ENCODE assay signal across 1 cellular context in genomic region chr14:104738375-104739019, GRCh38.
A peak's percentile ranks its signal among the peaks of the same experiment; 100 is the strongest.
TF ChIP-seq lines count a peak whose summit lies in the region.

No MANE protein-coding gene starts in this region.

TF ChIP-seq in HepG2, 621 proteins besides CTCF, POLR2A, EP300 and RAD21:
- no peak for TF ChIP-seq RFX1 (IDR thresholded peaks at IDR 0.05)
- TF ChIP-seq HNF4A (CRISPR knock-in tag; IDR thresholded peaks at IDR 0.05) = no peak
- TF ChIP-seq, protein P1, sequence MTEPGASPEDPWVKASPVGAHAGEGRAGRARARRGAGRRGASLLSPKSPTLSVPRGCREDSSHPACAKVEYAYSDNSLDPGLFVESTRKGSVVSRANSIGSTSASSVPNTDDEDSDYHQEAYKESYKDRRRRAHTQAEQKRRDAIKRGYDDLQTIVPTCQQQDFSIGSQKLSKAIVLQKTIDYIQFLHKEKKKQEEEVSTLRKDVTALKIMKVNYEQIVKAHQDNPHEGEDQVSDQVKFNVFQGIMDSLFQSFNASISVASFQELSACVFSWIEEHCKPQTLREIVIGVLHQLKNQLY (CRISPR knock-in tag; IDR thresholded peaks at IDR 0.05) = no peak
- TF ChIP-seq, protein P2, sequence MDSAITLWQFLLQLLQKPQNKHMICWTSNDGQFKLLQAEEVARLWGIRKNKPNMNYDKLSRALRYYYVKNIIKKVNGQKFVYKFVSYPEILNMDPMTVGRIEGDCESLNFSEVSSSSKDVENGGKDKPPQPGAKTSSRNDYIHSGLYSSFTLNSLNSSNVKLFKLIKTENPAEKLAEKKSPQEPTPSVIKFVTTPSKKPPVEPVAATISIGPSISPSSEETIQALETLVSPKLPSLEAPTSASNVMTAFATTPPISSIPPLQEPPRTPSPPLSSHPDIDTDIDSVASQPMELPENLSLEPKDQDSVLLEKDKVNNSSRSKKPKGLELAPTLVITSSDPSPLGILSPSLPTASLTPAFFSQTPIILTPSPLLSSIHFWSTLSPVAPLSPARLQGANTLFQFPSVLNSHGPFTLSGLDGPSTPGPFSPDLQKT (CRISPR knock-in tag; IDR thresholded peaks at IDR 0.05; ENCODE audit: borderline replicate concordance) = no peak
- TF ChIP-seq KDM4B (CRISPR knock-in tag; IDR thresholded peaks at IDR 0.05) = no peak
- no peak for TF ChIP-seq MAZ (IDR thresholded peaks at IDR 0.05; ENCODE audit: borderline replicate concordance, low read depth, low read length)
- TF ChIP-seq MAZ (CRISPR knock-in tag; IDR thresholded peaks at IDR 0.05; ENCODE audit: low read depth) = no peak
- no peak for TF ChIP-seq HOXA5 (CRISPR knock-in tag; IDR thresholded peaks at IDR 0.05)
- 0 out of 2 replicates have a peak, but pooled peaks have one; percentile 23 for TF ChIP-seq ZSCAN21 (CRISPR knock-in tag; IDR thresholded peaks at IDR 0.05; ENCODE audit: borderline replicate concordance)
